In the genomic region with DNA sequence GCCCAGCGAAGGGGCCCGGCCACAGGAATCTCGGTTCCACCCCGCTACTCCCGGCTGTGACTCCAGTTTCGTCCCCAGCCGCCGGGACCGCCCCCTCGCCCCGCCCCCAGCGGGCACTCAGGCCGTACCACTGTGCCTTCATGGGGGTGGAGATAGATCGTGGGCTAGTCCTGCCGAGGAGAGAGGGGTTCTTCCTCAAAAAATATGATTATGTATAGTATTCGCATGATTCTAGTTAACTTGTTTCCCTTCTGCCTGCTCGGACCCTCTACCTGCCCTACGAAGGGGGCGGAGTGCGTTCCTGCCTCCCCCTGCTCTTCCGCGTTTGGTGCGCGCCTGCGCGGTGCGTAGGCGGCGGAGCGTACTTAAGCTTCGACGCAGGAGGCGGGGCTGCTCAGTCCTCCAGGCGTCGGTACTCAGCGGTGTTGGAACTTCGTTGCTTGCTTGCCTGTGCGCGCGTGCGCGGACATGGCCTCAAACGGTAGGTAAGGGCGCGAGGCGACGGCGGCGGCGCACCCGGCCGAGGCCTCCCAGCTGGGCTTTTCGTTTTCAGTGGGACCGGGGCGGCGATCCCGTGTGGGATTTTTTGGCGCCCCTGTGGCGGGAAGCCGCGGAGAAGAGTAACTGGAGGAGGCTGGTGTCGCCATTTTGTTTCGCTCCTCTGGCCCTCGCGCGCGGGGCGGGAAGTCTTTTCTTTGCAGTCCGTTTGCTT, we compare ENCODE assay signal across 8 cellular contexts. TPM values are rescaled to one million over a fixed set of nuclear protein-coding genes. Genes with fewer than 3 reads are reported as not detected.
DNase-seq lines count a peak whose midpoint lies in the region; ATAC-seq, FAIRE-seq and TF ChIP-seq lines count a peak whose summit lies in the region.

TSS of gene FUS (plus strand) at position 393 of the 712 bp plus-strand sequence. CDS start at position 469, 76 bp downstream.

- H3K4me2 ChIP-seq in neural cell (ENCODE audit: low read length): peak within 1 kb of the TSS; percentile 94

- ATAC-seq in stimulated activated naive CD8-positive, alpha-beta T cell treated with anti-CD3 and anti-CD28 coated beads, Interleukin-15, amount 100 ng/mL, for 72 hours: peak; percentile 48

- H3K9me3 ChIP-seq in neural cell (ENCODE audit: low read length): no peaks in the 10 kb centered on the region

- H3K4me3 Mint-ChIP-seq in stimulated activated naive CD8-positive, alpha-beta T cell treated with anti-CD3 and anti-CD28 coated beads, Interleukin-15, amount 100 ng/mL, for 72 hours: peak within 1 kb of the TSS; percentile 92

- peak; percentile 100 for TF ChIP-seq POLR2A in H54 (IDR thresholded peaks at IDR 0.05; ENCODE audit: low read depth, low read length)

- H2AFZ ChIP-seq in neural cell (ENCODE audit: low read depth, low read length): peak within 1 kb of the TSS; percentile 98

- H3K9ac ChIP-seq in neural cell (ENCODE audit: low read length): peak within 1 kb of the TSS; percentile 100

- H3K36me3 ChIP-seq in neural cell (ENCODE audit: insufficient read depth, low read length): peaks cover 3% of the 10 kb centered on the region

- peaks cover 74% of the 10 kb centered on the region for H3K4me1 Mint-ChIP-seq in stimulated activated naive CD8-positive, alpha-beta T cell treated with anti-CD3 and anti-CD28 coated beads, Interleukin-15, amount 100 ng/mL, for 72 hours

- TF ChIP-seq CTCF in fibroblast of the aortic adventitia (IDR thresholded peaks at IDR 0.05; ENCODE audit: insufficient read depth, low read length): no peak
- peak; percentile 6 for TF ChIP-seq CTCF in neural cell (IDR thresholded peaks at IDR 0.05; ENCODE audit: poor library complexity, severe bottlenecking)

- H3K79me2 ChIP-seq in neural cell (replicated peaks; ENCODE audit: insufficient read depth, low read length): peaks cover 45% of the 10 kb centered on the region

- TF ChIP-seq RAD21 in neural cell (conservative IDR thresholded peaks at IDR 0.05): no peak

- no peaks in the 10 kb centered on the region for H3K27me3 Mint-ChIP-seq in stimulated activated naive CD8-positive, alpha-beta T cell treated with anti-CD3 and anti-CD28 coated beads, Interleukin-15, amount 100 ng/mL, for 72 hours

- no peak for FAIRE-seq in H54 (lab: Jason Lieb, UNC)

- peaks cover 41% of the 10 kb centered on the region for H4K20me1 ChIP-seq in neural cell (ENCODE audit: insufficient read depth)

- H3K27ac Mint-ChIP-seq in stimulated activated naive CD8-positive, alpha-beta T cell treated with anti-CD3 and anti-CD28 coated beads, Interleukin-15, amount 100 ng/mL, for 72 hours: peak within 1 kb of the TSS; percentile 99 to 100

- H3K4me3 ChIP-seq in fibroblast of the aortic adventitia (ENCODE audit: low read depth, low read length): peak within 1 kb of the TSS; percentile 96
- H3K4me3 ChIP-seq in neural cell (ENCODE audit: low read length): peak within 1 kb of the TSS; percentile 91

- H3K27me3 ChIP-seq in neural cell (ENCODE audit: insufficient read depth, low read depth, low read length): no peaks in the 10 kb centered on the region

- no peaks in the 10 kb centered on the region for H3K9me3 Mint-ChIP-seq in stimulated activated naive CD8-positive, alpha-beta T cell treated with anti-CD3 and anti-CD28 coated beads, Interleukin-15, amount 100 ng/mL, for 72 hours

- H3F3A ChIP-seq in neural cell (ENCODE audit: insufficient read depth, low read length, poor library complexity, severe bottlenecking): no peaks in the 10 kb centered on the region

- H3K27ac ChIP-seq in neural cell (ENCODE audit: low read length): peak within 1 kb of the TSS; percentile 99

- DNase-seq in ELR (ENCODE audit: low read depth): peak; percentile 88
- peak; percentile 93 for DNase-seq in H54 (ENCODE audit: insufficient read length, low spot score)
- peak; percentile 89 for DNase-seq in LoVo (ENCODE audit: low spot score)
- DNase-seq in SHP77 treated with DMSO at 0.1 percent for 48 hours (lab: John Stamatoyannopoulos, UW): peak; percentile 74
- DNase-seq in activated effector memory CD4-positive, alpha-beta T cell treated with anti-CD3 and anti-CD28 coated beads, Interleukin-2, amount 50 U/mL, for 16 hours: peak; percentile 96
- peak; percentile 90 for DNase-seq in fibroblast of the aortic adventitia (ENCODE audit: low read depth)
- peak; percentile 94 for DNase-seq in stimulated activated naive CD8-positive, alpha-beta T cell treated with anti-CD3 and anti-CD28 coated beads, Interleukin-15, amount 100 ng/mL, for 72 hours

- peak; percentile 58 for TF ChIP-seq EP300 in neural cell (conservative IDR thresholded peaks at IDR 0.05; ENCODE audit: poor library complexity, severe bottlenecking)

- H3K9me2 ChIP-seq in neural cell (ENCODE audit: insufficient read depth, low read length): no peaks in the 10 kb centered on the region

TF ChIP-seq in neural cell, 6 proteins besides CTCF, POLR2A, EP300 and RAD21:
- TF ChIP-seq SMC3 (conservative IDR thresholded peaks at IDR 0.05; ENCODE audit: poor library complexity): peak; percentile 33
- peak; percentile 74 for TF ChIP-seq MXI1 (conservative IDR thresholded peaks at IDR 0.05; ENCODE audit: poor library complexity, severe bottlenecking)
- TF ChIP-seq EZH2 (IDR thresholded peaks at IDR 0.05; ENCODE audit: borderline replicate concordance, insufficient read depth, low read length, poor library complexity, severe bottlenecking): no peak
- TF ChIP-seq TAF1 (IDR thresholded peaks at IDR 0.05; ENCODE audit: low read depth): peak; percentile 100
- TF ChIP-seq REST (IDR thresholded peaks at IDR 0.05; ENCODE audit: borderline replicate concordance): peak; percentile 98
- peak; percentile 98 for TF ChIP-seq POLR2AphosphoS5 (IDR thresholded peaks at IDR 0.05)
TF ChIP-seq in neural cell: peak in this region for 5.

RNA-seq across cellular contexts. Expression of gene FUS, which starts in this region (rescaled TPM):
- 41.3 and 65.3 TPM in 2 replicates for total RNA-seq in fibroblast of the aortic adventitia (ENCODE audit: low replicate concordance)
- polyA plus RNA-seq in neural cell: 53.9 and 54.3 TPM in 2 replicates
- 79.9 and 89.7 TPM in 2 replicates for polyA minus RNA-seq in neural cell

Comparison
In these comparisons a context has a peak if more than half of its experiments do, and no peak if none do; other contexts are left out.
1. Peak in every context shown above with its lines: DNase-seq, ATAC-seq, H3K4me3 ChIP-seq and H3K27ac ChIP-seq.